In genomic region chr20:58109918-58110635, GRCh38 we compare ENCODE assay signal across 28 cellular contexts.
DNase-seq lines count a peak whose midpoint lies in the region; ATAC-seq, FAIRE-seq and TF ChIP-seq lines count a peak whose summit lies in the region.
"Had no signal": no experiment of that assay in that cellular context is flagged by ENCODE, and none has a peak within 500 bp of the region (broad histone marks: within the 10 kb centered on the region; RNA-seq: fewer than 3 reads in every experiment).

No MANE protein-coding gene starts in this region.

- TF ChIP-seq RAD21 in A549 (conservative IDR thresholded peaks at IDR 0.05 in 1 of 2, IDR thresholded peaks at IDR 0.05 in 1 of 2): no peak

- no peak for TF ChIP-seq EP300 in A549 (IDR thresholded peaks at IDR 0.05)

- no peaks in the 10 kb centered on the region for H3K36me3 ChIP-seq in RWPE2 (ENCODE audit: low read depth)
- H3K36me3 ChIP-seq: colonic mucosa, gastrocnemius medialis, prostate gland, thyroid gland had no signal

- CTCF ChIA-PET in A549 (lab: Yijun Ruan, JAX): no interaction called here

- H3K4me3 ChIP-seq in A549 (no peak overlapping the region), RWPE2 (ENCODE audit: severe bottlenecking) (no peak overlapping the region)
- H3K4me3 ChIP-seq: colonic mucosa, gastrocnemius medialis, hepatocyte, prostate gland, thyroid gland had no signal

- H3K27ac ChIP-seq in A549 (peak overlapping the region; percentile 43 to 83; a peak in 5 of 6 replicates), RWPE2 (ENCODE audit: poor library complexity, severe bottlenecking) (peak overlapping the region; percentile 96), foreskin keratinocyte (peak overlapping the region; percentile 3)
- H3K27ac ChIP-seq: colonic mucosa, gastrocnemius medialis, hepatocyte, prostate gland, thyroid gland, VCaP had no signal

- no peak for FAIRE-seq in A549 (lab: Jason Lieb, UNC)

- H3K4me1 ChIP-seq in A549 (peaks cover 35% of the 10 kb centered on the region), RWPE2 (ENCODE audit: insufficient read depth, poor library complexity, severe bottlenecking) (peaks cover 36% of the 10 kb centered on the region), foreskin keratinocyte (peaks cover 36% of the 10 kb centered on the region)
- H3K4me1 ChIP-seq: colonic mucosa, gastrocnemius medialis, prostate gland, thyroid gland had no signal

- intact Hi-C loops in posterior vena cava (cut with DNase I): loop anchor here in 1 of 2 donors (1.0 kb wide), 1 partner anchor 34 kb away; no protein-coding TSS in a partner anchor

- H3K9me3 ChIP-seq in A549 (peaks cover 18% of the 10 kb centered on the region), RWPE2 (ENCODE audit: severe bottlenecking) (no peaks in the 10 kb centered on the region)
- H3K9me3 ChIP-seq: colonic mucosa, gastrocnemius medialis, prostate gland, thyroid gland had no signal

- TF ChIP-seq CTCF in A549 (IDR thresholded peaks at IDR 0.05) (no peak), RWPE2 (IDR thresholded peaks at IDR 0.05; ENCODE audit: poor library complexity, severe bottlenecking) (no peak), foreskin keratinocyte (conservative IDR thresholded peaks at IDR 0.05) (no peak)

- POLR2A ChIA-PET in A549 (lab: Yijun Ruan, JAX): no interaction called here

- H3K27me3 ChIP-seq in RWPE2 (ENCODE audit: insufficient read depth, poor library complexity, severe bottlenecking) (no peaks in the 10 kb centered on the region), foreskin keratinocyte (no peaks in the 10 kb centered on the region)
- H3K27me3 ChIP-seq: colonic mucosa, gastrocnemius medialis, hepatocyte, thyroid gland had no signal

- 73% methylated on average over 3 of the region's 3 CpGs for WGBS in A549 (ENCODE audit: missing lambda C conversion rate)

- DNase-seq in A549 (ENCODE audit: low read depth in 1 of 2, low spot score in 1 of 2) (no peak), ELR (ENCODE audit: low read depth) (peak; percentile 15), RWPE2 (ENCODE audit: low spot score) (peak; percentile 61), foreskin keratinocyte (no peak), posterior vena cava (ENCODE audit: low spot score) (no peak)
- DNase-seq in activated naive CD4-positive, alpha-beta T cell treated with anti-CD3 and anti-CD28 coated beads, Interleukin-2, amount 50 U/mL, for 16 hours: no peak
- DNase-seq: ACHN; activated CD4-positive, alpha-beta T cell treated with anti-CD3 and anti-CD28 coated beads, Interleukin-2, amount 10 ng/mL, durations not matched to agents 24 days and 14 days; activated naive CD4-positive, alpha-beta T cell treated with anti-CD3 and anti-CD28 coated beads for 36 hours; amygdala; C1 segment of cervical spinal cord; colonic mucosa; DMS79 treated with DMSO at 0.1 percent for 48 hours; effector memory CD4-positive, alpha-beta T cell; gastrocnemius medialis; left cardiac atrium; NCI-H1436; NCI-H2107; NCI-H446; NCI-H774; SHP77 treated with DMSO at 0.1 percent for 48 hours; stimulated activated naive CD8-positive, alpha-beta T cell treated with anti-CD3 and anti-CD28 coated beads, Interleukin-15, amount 100 ng/mL, for 72 hours; thyroid gland had no signal

- TF ChIP-seq POLR2A in A549 (IDR thresholded peaks at IDR 0.05; ENCODE audit: low read length) (no peak), GM18505 (IDR thresholded peaks at IDR 0.05; ENCODE audit: borderline replicate concordance, extremely low read depth, insufficient read depth, insufficient read length) (no peak)

- peak overlapping the region; percentile 46 for H3K4me2 ChIP-seq in A549
- H3K4me2 ChIP-seq: hepatocyte had no signal

- ATAC-seq in A549: no peak
- no peak for ATAC-seq in RWPE2 (ENCODE audit: low read depth)
- ATAC-seq in foreskin keratinocyte: no peak
- no peak for ATAC-seq in GM21390 (IDR thresholded peaks at IDR 0.05; ENCODE audit: unreplicated experiment)
- no peak for ATAC-seq in GM18505 (IDR thresholded peaks at IDR 0.05; ENCODE audit: unreplicated experiment)
- ATAC-seq: gastrocnemius medialis; left cardiac atrium; stimulated activated naive CD8-positive, alpha-beta T cell treated with anti-CD3 and anti-CD28 coated beads, Interleukin-15, amount 100 ng/mL, for 72 hours had no signal

TF ChIP-seq in A549, 52 proteins besides CTCF, POLR2A, EP300 and RAD21:
- TF ChIP-seq SMC3 (IDR thresholded peaks at IDR 0.05): no peak
- no peak for TF ChIP-seq POLR2AphosphoS2 (conservative IDR thresholded peaks at IDR 0.05; ENCODE audit: low read length)
- TF ChIP-seq, protein P1, sequence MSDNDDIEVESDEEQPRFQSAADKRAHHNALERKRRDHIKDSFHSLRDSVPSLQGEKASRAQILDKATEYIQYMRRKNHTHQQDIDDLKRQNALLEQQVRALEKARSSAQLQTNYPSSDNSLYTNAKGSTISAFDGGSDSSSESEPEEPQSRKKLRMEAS (IDR thresholded peaks at IDR 0.05): peak; percentile 11; the same call in 1 of the 2 replicates
- TF ChIP-seq JUNB (IDR thresholded peaks at IDR 0.05): no peak

Comparison
In these comparisons a context has a peak if more than half of its experiments do, and no peak if none do; other contexts are left out.
1. DNase-seq: peak in ELR (single experiment) and RWPE2 (single experiment); none in A549 (0 of 2), foreskin keratinocyte (0 of 2), posterior vena cava (single experiment) and activated naive CD4-positive, alpha-beta T cell treated with anti-CD3 and anti-CD28 coated beads, Interleukin-2, amount 50 U/mL, for 16 hours (single experiment).
2. H3K27ac ChIP-seq: peak in every context shown above with its lines; median percentile 96 in RWPE2; 63 in A549; 3 in foreskin keratinocyte.